14 cellular contexts compared by ENCODE assay signal in the genomic region with DNA sequence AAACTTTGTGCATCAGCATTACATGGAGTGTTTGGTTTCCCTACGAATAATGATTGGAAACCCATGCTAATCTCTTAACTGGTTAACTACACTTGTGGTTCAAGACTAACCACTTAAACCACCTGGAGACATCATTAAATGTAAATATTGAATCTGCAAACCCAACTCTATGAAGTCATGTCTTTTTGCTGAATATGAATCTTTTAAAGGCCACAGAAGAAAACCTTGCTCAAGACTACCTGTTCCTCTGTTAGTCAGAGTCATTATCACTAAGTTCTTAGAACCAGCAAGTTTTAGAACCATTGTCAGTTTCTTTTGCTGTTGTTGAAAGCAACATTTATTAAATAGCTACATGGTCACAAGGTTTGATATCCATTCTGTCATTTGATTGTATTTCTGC.
DNase-seq lines count a peak whose midpoint lies in the region; ATAC-seq, FAIRE-seq and TF ChIP-seq lines count a peak whose summit lies in the region.
"Had no signal": no experiment of that assay in that cellular context is flagged by ENCODE, and none has a peak within 500 bp of the region (broad histone marks: within the 10 kb centered on the region; RNA-seq: fewer than 3 reads in every experiment).

No MANE protein-coding gene starts in this region.

- DNase-seq in activated CD4-positive, alpha-beta T cell treated with anti-CD3 and anti-CD28 coated beads for 36 hours, result no peak
- DNase-seq in activated CD4-positive, alpha-beta T cell treated with anti-CD3 and anti-CD28 coated beads, Interleukin-2, amount 10 ng/mL, durations not matched to agents 7 days and 5 days, result no peak
- DNase-seq in HTR-8/SVneo (ENCODE audit: insufficient read length, low spot score) (no peak), GM13976 (ENCODE audit: low spot score) (no peak)
- DNase-seq in activated CD4-positive, alpha-beta memory T cell treated with anti-CD3 and anti-CD28 coated beads for 36 hours, result no peak
- DNase-seq in stimulated activated naive CD8-positive, alpha-beta T cell treated with anti-CD3 and anti-CD28 coated beads, Interleukin-15, Interleukin-2, amounts not matched to agents 100 U/mL and 50 U/mL, for 24 hours, result no peak
- no peak for DNase-seq in T-helper 2 cell treated with Interferon-gamma antibody and Interleukin-4, amounts not matched to agents 5 μg/mL and 100 μg/mL, for 36 hours (ENCODE audit: low spot score)
- DNase-seq: ACHN, DMS79, GOT3, H9, IMR-90 had no signal

- peak; percentile 64 for FAIRE-seq in HTR-8/SVneo (lab: Jason Lieb, UNC)
- FAIRE-seq: GM12878 had no signal

- CTCF ChIA-PET in activated CD4-positive, alpha-beta T cell treated with anti-CD3 and anti-CD28 coated beads for 36 hours (lab: Charles Lee), result interaction anchor here (0.7 to 1.4 kb wide), 3 partner anchors 17 to 109 kb away, joined by 3 to 4 read pairs (median 3); no protein-coding TSS in a partner anchor
- CTCF ChIA-PET in activated CD4-positive, alpha-beta T cell treated with anti-CD3 and anti-CD28 coated beads, Interleukin-2, amount 10 ng/mL, durations not matched to agents 7 days and 5 days (lab: Charles Lee), result interaction anchor here (0.7 to 1.2 kb wide), 3 partner anchors 15 to 49 kb away, joined by 3 to 4 read pairs (median 3); no protein-coding TSS in a partner anchor
- CTCF ChIA-PET in activated CD4-positive, alpha-beta memory T cell treated with anti-CD3 and anti-CD28 coated beads for 36 hours (lab: Charles Lee), result no interaction called here

- no peak overlapping the region for H3K27ac Mint-ChIP-seq in activated CD4-positive, alpha-beta T cell treated with anti-CD3 and anti-CD28 coated beads for 36 hours
- H3K27ac Mint-ChIP-seq in activated CD4-positive, alpha-beta T cell treated with anti-CD3 and anti-CD28 coated beads, Interleukin-2, amount 10 ng/mL, durations not matched to agents 7 days and 5 days, result no peak overlapping the region
- H3K27ac Mint-ChIP-seq in activated CD4-positive, alpha-beta memory T cell treated with anti-CD3 and anti-CD28 coated beads for 36 hours, result peak overlapping the region; percentile 33
- no peak overlapping the region for H3K27ac Mint-ChIP-seq in T-helper 2 cell treated with Interferon-gamma antibody and Interleukin-4, amounts not matched to agents 5 μg/mL and 100 μg/mL, for 36 hours
- H3K27ac Mint-ChIP-seq: CD4-positive, CD25-positive, alpha-beta regulatory T cell; H9 had no signal

- peaks cover 12% of the 10 kb centered on the region for H3K4me1 Mint-ChIP-seq in activated CD4-positive, alpha-beta T cell treated with anti-CD3 and anti-CD28 coated beads for 36 hours
- peaks cover 6% of the 10 kb centered on the region for H3K4me1 Mint-ChIP-seq in activated CD4-positive, alpha-beta T cell treated with anti-CD3 and anti-CD28 coated beads, Interleukin-2, amount 10 ng/mL, durations not matched to agents 7 days and 5 days
- peaks cover 15% of the 10 kb centered on the region for H3K4me1 Mint-ChIP-seq in activated CD4-positive, alpha-beta memory T cell treated with anti-CD3 and anti-CD28 coated beads for 36 hours (ENCODE audit: low read depth)
- peaks cover 2% of the 10 kb centered on the region for H3K4me1 Mint-ChIP-seq in T-helper 2 cell treated with Interferon-gamma antibody and Interleukin-4, amounts not matched to agents 5 μg/mL and 100 μg/mL, for 36 hours (ENCODE audit: low read depth)
- H3K4me1 Mint-ChIP-seq: H9 had no signal

- no peaks in the 10 kb centered on the region for H3K9me3 Mint-ChIP-seq in activated CD4-positive, alpha-beta T cell treated with anti-CD3 and anti-CD28 coated beads for 36 hours (ENCODE audit: low read depth)
- no peaks in the 10 kb centered on the region for H3K9me3 Mint-ChIP-seq in activated CD4-positive, alpha-beta T cell treated with anti-CD3 and anti-CD28 coated beads, Interleukin-2, amount 10 ng/mL, durations not matched to agents 7 days and 5 days
- peaks cover 4% of the 10 kb centered on the region for H3K9me3 Mint-ChIP-seq in activated CD4-positive, alpha-beta memory T cell treated with anti-CD3 and anti-CD28 coated beads for 36 hours
- no peaks in the 10 kb centered on the region for H3K9me3 Mint-ChIP-seq in T-helper 2 cell treated with Interferon-gamma antibody and Interleukin-4, amounts not matched to agents 5 μg/mL and 100 μg/mL, for 36 hours
- H3K9me3 Mint-ChIP-seq: H9 had no signal

- no peak overlapping the region for H3K4me3 Mint-ChIP-seq in activated CD4-positive, alpha-beta T cell treated with anti-CD3 and anti-CD28 coated beads for 36 hours
- no peak overlapping the region for H3K4me3 Mint-ChIP-seq in activated CD4-positive, alpha-beta T cell treated with anti-CD3 and anti-CD28 coated beads, Interleukin-2, amount 10 ng/mL, durations not matched to agents 7 days and 5 days
- no peak overlapping the region for H3K4me3 Mint-ChIP-seq in activated CD4-positive, alpha-beta memory T cell treated with anti-CD3 and anti-CD28 coated beads for 36 hours
- no peak overlapping the region for H3K4me3 Mint-ChIP-seq in T-helper 2 cell treated with Interferon-gamma antibody and Interleukin-4, amounts not matched to agents 5 μg/mL and 100 μg/mL, for 36 hours
- H3K4me3 Mint-ChIP-seq: CD4-positive, CD25-positive, alpha-beta regulatory T cell; H9 had no signal

- peak; percentile 51 for ATAC-seq in activated CD4-positive, alpha-beta T cell treated with anti-CD3 and anti-CD28 coated beads for 36 hours
- ATAC-seq in stimulated activated naive CD8-positive, alpha-beta T cell treated with anti-CD3 and anti-CD28 coated beads, Interleukin-15, Interleukin-2, amounts not matched to agents 100 U/mL and 50 U/mL, for 24 hours, result peak; percentile 40
- ATAC-seq: GM12878 had no signal

- in situ Hi-C loops in GM13976 (cut with MboI; ENCODE audit: low sequenced_read_pairs, unreplicated experiment), result no loop called here

- TF ChIP-seq CTCF in GM13976 (IDR thresholded peaks at IDR 0.05; ENCODE audit: borderline replicate concordance, control extremely low read depth, extremely low read depth, insufficient read depth, missing control alignments), result no peak

- peaks cover 14% of the 10 kb centered on the region for H3K36me3 Mint-ChIP-seq in activated CD4-positive, alpha-beta T cell treated with anti-CD3 and anti-CD28 coated beads for 36 hours (ENCODE audit: low read depth)
- peaks cover 17% of the 10 kb centered on the region for H3K36me3 Mint-ChIP-seq in activated CD4-positive, alpha-beta T cell treated with anti-CD3 and anti-CD28 coated beads, Interleukin-2, amount 10 ng/mL, durations not matched to agents 7 days and 5 days (ENCODE audit: low read depth)
- H3K36me3 Mint-ChIP-seq in activated CD4-positive, alpha-beta memory T cell treated with anti-CD3 and anti-CD28 coated beads for 36 hours, result peaks cover 23% of the 10 kb centered on the region
- peaks cover 7% of the 10 kb centered on the region for H3K36me3 Mint-ChIP-seq in T-helper 2 cell treated with Interferon-gamma antibody and Interleukin-4, amounts not matched to agents 5 μg/mL and 100 μg/mL, for 36 hours (ENCODE audit: low read depth)

- POLR2A ChIA-PET in activated CD4-positive, alpha-beta T cell treated with anti-CD3 and anti-CD28 coated beads for 36 hours (lab: Charles Lee), result no interaction called here
- POLR2A ChIA-PET in activated CD4-positive, alpha-beta T cell treated with anti-CD3 and anti-CD28 coated beads, Interleukin-2, amount 10 ng/mL, durations not matched to agents 7 days and 5 days (lab: Charles Lee), result no interaction called here
- POLR2A ChIA-PET in activated CD4-positive, alpha-beta memory T cell treated with anti-CD3 and anti-CD28 coated beads for 36 hours (lab: Charles Lee), result no interaction called here

- intact Hi-C loops in activated CD4-positive, alpha-beta T cell treated with anti-CD3 and anti-CD28 coated beads for 36 hours (cut with DNase I, micrococcal nuclease), result no loop called here
- intact Hi-C loops in activated CD4-positive, alpha-beta memory T cell treated with anti-CD3 and anti-CD28 coated beads for 36 hours (cut with micrococcal nuclease), result loop anchor here (2.0 kb wide), 1 partner anchor 26 kb away; no protein-coding TSS in a partner anchor

- H3K27me3 Mint-ChIP-seq in activated CD4-positive, alpha-beta T cell treated with anti-CD3 and anti-CD28 coated beads for 36 hours, result no peaks in the 10 kb centered on the region
- no peaks in the 10 kb centered on the region for H3K27me3 Mint-ChIP-seq in activated CD4-positive, alpha-beta T cell treated with anti-CD3 and anti-CD28 coated beads, Interleukin-2, amount 10 ng/mL, durations not matched to agents 7 days and 5 days
- H3K27me3 Mint-ChIP-seq in activated CD4-positive, alpha-beta memory T cell treated with anti-CD3 and anti-CD28 coated beads for 36 hours, result no peaks in the 10 kb centered on the region
- H3K27me3 Mint-ChIP-seq in T-helper 2 cell treated with Interferon-gamma antibody and Interleukin-4, amounts not matched to agents 5 μg/mL and 100 μg/mL, for 36 hours (ENCODE audit: low read depth), result no peaks in the 10 kb centered on the region
- H3K27me3 Mint-ChIP-seq: CD4-positive, CD25-positive, alpha-beta regulatory T cell had no signal
